19 cellular contexts compared by ENCODE assay signal in genomic region chrX:111284615-111285294, GRCh38. TPM values are rescaled to one million over a fixed set of nuclear protein-coding genes. Genes with fewer than 3 reads are reported as not detected.
"Had no signal": no experiment of that assay in that cellular context is flagged by ENCODE, and none has a peak within 500 bp of the region (broad histone marks: within the 10 kb centered on the region; RNA-seq: fewer than 3 reads in every experiment).

No MANE protein-coding gene starts in this region.

- H3K36me3 ChIP-seq: sigmoid colon, thyroid gland had no signal

- H3K4me1 Mint-ChIP-seq: natural killer cell; stimulated activated memory B cell treated with anti-CD40 and anti-IgM and Interleukin-4, amounts not matched to agents 10 μg/mL and 1 μg/mL and 100 μg/mL, for 72 hours had no signal

- ATAC-seq: natural killer cell; psoas muscle; stimulated activated memory B cell treated with anti-CD40 and anti-IgM and Interleukin-4, amounts not matched to agents 10 μg/mL and 1 μg/mL and 100 μg/mL, for 72 hours had no signal

- H3K4me1 ChIP-seq: psoas muscle, sigmoid colon, thyroid gland had no signal

- H3K9me3 ChIP-seq: psoas muscle, sigmoid colon, thyroid gland had no signal

- DNase-seq: activated CD4-positive, CD25-positive, alpha-beta regulatory T cell treated with anti-CD3 and anti-CD28 coated beads, Interleukin-2, amount 50 U/mL, for 72 hours; anterior cingulate cortex; dermis blood vessel endothelial cell; foreskin melanocyte; kidney glomerular epithelial cell; natural killer cell; psoas muscle; sigmoid colon; stimulated activated CD4-positive, alpha-beta T cell treated with anti-CD3 and anti-CD28 coated beads, Interleukin-12 subunit alpha, Interleukin-12 subunit beta, amount 100 ng/mL, for 4 hours; stimulated activated CD4-positive, alpha-beta T cell treated with anti-CD3 and anti-CD28 coated beads, Interleukin-2, amount 100 ng/mL, for 24 hours; T-helper 1 cell; thyroid gland had no signal

- H3K27ac Mint-ChIP-seq: activated T-helper 1 cell treated with anti-CD3 and anti-CD28 coated beads, Interleukin-12 subunit alpha, Interleukin-12 subunit beta, Interleukin-2, Interleukin-4 antibody, amounts not matched to agents 30 ng/mL and 10 ng/mL and 1 ng/mL, durations not matched to agents 14 hours and 24 hours and 36 hours; natural killer cell; stimulated activated memory B cell treated with anti-CD40 and anti-IgM and Interleukin-4, amounts not matched to agents 10 μg/mL and 1 μg/mL and 100 μg/mL, for 72 hours had no signal

- H3K27me3 ChIP-seq: sigmoid colon, thyroid gland had no signal

- H3K9me3 Mint-ChIP-seq: activated T-helper 1 cell treated with anti-CD3 and anti-CD28 coated beads, Interleukin-12 subunit alpha, Interleukin-12 subunit beta, Interleukin-2, Interleukin-4 antibody, amounts not matched to agents 30 ng/mL and 10 ng/mL and 1 ng/mL, durations not matched to agents 14 hours and 24 hours and 36 hours; natural killer cell had no signal

- H3K4me3 ChIP-seq: lung, psoas muscle, sigmoid colon, thyroid gland had no signal

- H3K27ac ChIP-seq: epithelial cell of prostate, psoas muscle, sigmoid colon, thyroid gland had no signal

- H3K36me3 Mint-ChIP-seq: natural killer cell; stimulated activated memory B cell treated with anti-CD40 and anti-IgM and Interleukin-4, amounts not matched to agents 10 μg/mL and 1 μg/mL and 100 μg/mL, for 72 hours had no signal

- H3K4me3 Mint-ChIP-seq: activated T-helper 1 cell treated with anti-CD3 and anti-CD28 coated beads, Interleukin-12 subunit alpha, Interleukin-12 subunit beta, Interleukin-2, Interleukin-4 antibody, amounts not matched to agents 30 ng/mL and 10 ng/mL and 1 ng/mL, durations not matched to agents 14 hours and 24 hours and 36 hours; natural killer cell; stimulated activated memory B cell treated with anti-CD40 and anti-IgM and Interleukin-4, amounts not matched to agents 10 μg/mL and 1 μg/mL and 100 μg/mL, for 72 hours had no signal

- FAIRE-seq: bronchial epithelial cell had no signal

- H3K27me3 Mint-ChIP-seq: stimulated activated memory B cell treated with anti-CD40 and anti-IgM and Interleukin-4, amounts not matched to agents 10 μg/mL and 1 μg/mL and 100 μg/mL, for 72 hours had no signal

RNA-seq across cellular contexts. Expression of gene CAPN6, which starts 14.5 kb away (rescaled TPM):
- total RNA-seq: activated CD8-positive, alpha-beta memory T cell treated with anti-CD3 and anti-CD28 coated beads for 36 hours; activated T-helper 1 cell treated with anti-CD3 and anti-CD28 coated beads, Interleukin-12 subunit alpha, Interleukin-12 subunit beta, Interleukin-2, Interleukin-4 antibody, amounts not matched to agents 30 ng/mL and 10 ng/mL and 1 ng/mL, durations not matched to agents 14 hours and 24 hours and 36 hours; bronchial epithelial cell; dermis blood vessel endothelial cell; fibroblast of lung; natural killer cell had no signal
